In genomic region chr5:1963358-1963757, GRCh38 we compare ENCODE assay signal across 21 cellular contexts.
DNase-seq lines count a peak whose midpoint lies in the region; ATAC-seq, FAIRE-seq and TF ChIP-seq lines count a peak whose summit lies in the region.
"Had no signal": no experiment of that assay in that cellular context is flagged by ENCODE, and none has a peak within 500 bp of the region (broad histone marks: within the 10 kb centered on the region; RNA-seq: fewer than 3 reads in every experiment).

No MANE protein-coding gene starts in this region.

- H3K36me3 ChIP-seq in KOPT-K1 (ENCODE audit: insufficient read depth, low read length): no peaks in the 10 kb centered on the region

- H3K27ac Mint-ChIP-seq in HFFc6: no peak overlapping the region
- H3K27ac Mint-ChIP-seq in activated T-cell treated with anti-CD3 and anti-CD28 coated beads, Interleukin-2, amount 50 U/mL, for 72 hours: no peak overlapping the region
- H3K27ac Mint-ChIP-seq: CD8-positive, alpha-beta T cell had no signal

- peaks cover 7% of the 10 kb centered on the region for H3K27me3 Mint-ChIP-seq in HFFc6 (ENCODE audit: insufficient read depth)
- H3K27me3 Mint-ChIP-seq in activated T-cell treated with anti-CD3 and anti-CD28 coated beads, Interleukin-2, amount 50 U/mL, for 72 hours (ENCODE audit: low read depth): no peaks in the 10 kb centered on the region

- peak; percentile 9 for DNase-seq in activated CD8-positive, alpha-beta memory T cell treated with anti-CD3 and anti-CD28 coated beads for 24 hours
- no peak for DNase-seq in activated CD8-positive, alpha-beta memory T cell treated with anti-CD3 and anti-CD28 coated beads, Interleukin-2, amount 50 U/mL, for 48 hours
- no peak for DNase-seq in epithelial cell of prostate (ENCODE audit: low read depth, low spot score)
- no peak for DNase-seq in urothelium cell line (ENCODE audit: low spot score)
- DNase-seq in HFFc6: no peak
- DNase-seq in activated T-cell treated with anti-CD3 and anti-CD28 coated beads, Interleukin-2, amount 50 U/mL, for 72 hours: no peak
- DNase-seq: ACHN, C1 segment of cervical spinal cord, GF-D8, MM.1S, NCI-H1048, NCI-H1417 treated with DMSO at 0.1 percent for 48 hours, NCI-H187, NCI-H446, NCI-H526, OCI-M1 had no signal

- peaks cover 5% of the 10 kb centered on the region; the same call in 1 of the 2 replicates for H3K9me3 Mint-ChIP-seq in HFFc6
- no peaks in the 10 kb centered on the region for H3K9me3 Mint-ChIP-seq in activated T-cell treated with anti-CD3 and anti-CD28 coated beads, Interleukin-2, amount 50 U/mL, for 72 hours
- H3K9me3 Mint-ChIP-seq: CD8-positive, alpha-beta T cell had no signal

- 0 out of 2 replicates have a peak, but pooled peaks cover 4% of the 10 kb centered on the region for H3K36me3 Mint-ChIP-seq in HFFc6 (ENCODE audit: low read depth)
- no peaks in the 10 kb centered on the region for H3K36me3 Mint-ChIP-seq in activated T-cell treated with anti-CD3 and anti-CD28 coated beads, Interleukin-2, amount 50 U/mL, for 72 hours (ENCODE audit: insufficient read depth in 2 of 2)
- H3K36me3 Mint-ChIP-seq: CD8-positive, alpha-beta T cell had no signal

- no peak for ATAC-seq in HG02642 (IDR thresholded peaks at IDR 0.05; ENCODE audit: poor library complexity, unreplicated experiment)
- ATAC-seq in activated T-cell treated with anti-CD3 and anti-CD28 coated beads, Interleukin-2, amount 50 U/mL, for 72 hours (replicated peaks in 1 of 2): no peak
- ATAC-seq: CD8-positive, alpha-beta T cell had no signal

- H3K27ac ChIP-seq in KOPT-K1 (ENCODE audit: low read depth, low read length, poor library complexity, severe bottlenecking) (peak overlapping the region; percentile 84), epithelial cell of prostate (peak overlapping the region; percentile 89)
- H3K27ac ChIP-seq: 22Rv1 had no signal

- H3K9me3 ChIP-seq in KOPT-K1 (ENCODE audit: insufficient read depth, low read length, poor library complexity, severe bottlenecking): no peaks in the 10 kb centered on the region

- peak; percentile 20 for FAIRE-seq in urothelium cell line (lab: Jason Lieb, UNC)
- FAIRE-seq: H54 had no signal

- H3K4me1 Mint-ChIP-seq in HFFc6 (ENCODE audit: low read depth): no peaks in the 10 kb centered on the region
- no peaks in the 10 kb centered on the region for H3K4me1 Mint-ChIP-seq in activated T-cell treated with anti-CD3 and anti-CD28 coated beads, Interleukin-2, amount 50 U/mL, for 72 hours (ENCODE audit: low read depth)

- TF ChIP-seq CTCF in HFFc6 (IDR thresholded peaks at IDR 0.05): no peak

- no peak overlapping the region for H3K4me3 Mint-ChIP-seq in HFFc6
- H3K4me3 Mint-ChIP-seq in activated T-cell treated with anti-CD3 and anti-CD28 coated beads, Interleukin-2, amount 50 U/mL, for 72 hours: no peak overlapping the region
- H3K4me3 Mint-ChIP-seq: CD8-positive, alpha-beta T cell had no signal
